1 cellular context compared by ENCODE assay signal in the genomic region with DNA sequence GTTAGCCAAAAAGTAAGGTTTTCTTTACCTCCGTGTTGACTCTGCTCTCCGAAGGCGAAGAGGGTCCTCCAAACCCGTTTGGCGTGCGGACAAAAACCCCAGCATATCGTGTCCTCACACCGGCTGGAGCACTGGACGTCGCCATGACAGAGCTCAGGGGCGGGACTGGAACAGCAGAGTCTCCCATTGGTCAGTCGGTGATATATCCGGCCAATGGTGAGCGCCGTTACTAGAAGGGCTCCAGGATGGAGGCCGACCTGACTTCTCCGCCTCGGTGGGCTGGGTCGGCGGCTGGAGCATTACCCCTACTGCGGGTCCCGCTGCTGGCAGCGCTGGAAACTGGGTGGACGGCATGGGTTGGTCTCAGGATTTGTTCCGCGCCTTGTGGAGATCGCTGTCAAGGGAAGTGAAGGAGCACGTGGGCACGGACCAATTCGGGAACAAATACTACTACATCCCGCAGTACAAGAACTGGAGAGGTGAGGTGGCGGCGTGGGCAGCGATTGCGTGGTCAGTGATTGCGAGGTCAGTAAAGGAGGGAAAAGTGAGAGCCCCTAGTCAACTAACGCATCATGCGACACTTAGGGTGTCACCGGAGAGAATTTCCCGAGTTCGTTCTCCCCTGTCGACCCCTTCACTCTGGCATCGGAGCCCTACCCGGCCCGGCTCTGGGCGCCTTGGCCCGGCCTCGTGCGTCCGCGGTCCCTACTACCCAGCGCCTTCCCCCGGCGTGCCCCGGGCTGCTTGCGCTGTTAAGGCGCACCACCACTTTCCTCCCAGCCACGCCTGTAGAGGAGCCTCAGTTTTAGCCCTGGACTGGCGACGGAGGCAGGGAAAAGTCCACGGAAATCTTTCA.
TF ChIP-seq lines count a peak whose summit lies in the region.

A gene with protein sequence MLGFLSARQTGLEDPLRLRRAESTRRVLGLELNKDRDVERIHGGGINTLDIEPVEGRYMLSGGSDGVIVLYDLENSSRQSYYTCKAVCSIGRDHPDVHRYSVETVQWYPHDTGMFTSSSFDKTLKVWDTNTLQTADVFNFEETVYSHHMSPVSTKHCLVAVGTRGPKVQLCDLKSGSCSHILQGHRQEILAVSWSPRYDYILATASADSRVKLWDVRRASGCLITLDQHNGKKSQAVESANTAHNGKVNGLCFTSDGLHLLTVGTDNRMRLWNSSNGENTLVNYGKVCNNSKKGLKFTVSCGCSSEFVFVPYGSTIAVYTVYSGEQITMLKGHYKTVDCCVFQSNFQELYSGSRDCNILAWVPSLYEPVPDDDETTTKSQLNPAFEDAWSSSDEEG (minus strand): TSS at position 167 of the 856 bp plus-strand sequence. CDS start 62 bp downstream, at position 105.
A gene with protein sequence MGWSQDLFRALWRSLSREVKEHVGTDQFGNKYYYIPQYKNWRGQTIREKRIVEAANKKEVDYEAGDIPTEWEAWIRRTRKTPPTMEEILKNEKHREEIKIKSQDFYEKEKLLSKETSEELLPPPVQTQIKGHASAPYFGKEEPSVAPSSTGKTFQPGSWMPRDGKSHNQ (plus strand): TSS at position 302 of the 856 bp plus-strand sequence. CDS start 51 bp downstream, at position 353.

TF ChIP-seq in K562, 482 proteins besides CTCF, POLR2A, EP300 and RAD21 (continued from another document and continues in another):
- TF ChIP-seq, protein P1, sequence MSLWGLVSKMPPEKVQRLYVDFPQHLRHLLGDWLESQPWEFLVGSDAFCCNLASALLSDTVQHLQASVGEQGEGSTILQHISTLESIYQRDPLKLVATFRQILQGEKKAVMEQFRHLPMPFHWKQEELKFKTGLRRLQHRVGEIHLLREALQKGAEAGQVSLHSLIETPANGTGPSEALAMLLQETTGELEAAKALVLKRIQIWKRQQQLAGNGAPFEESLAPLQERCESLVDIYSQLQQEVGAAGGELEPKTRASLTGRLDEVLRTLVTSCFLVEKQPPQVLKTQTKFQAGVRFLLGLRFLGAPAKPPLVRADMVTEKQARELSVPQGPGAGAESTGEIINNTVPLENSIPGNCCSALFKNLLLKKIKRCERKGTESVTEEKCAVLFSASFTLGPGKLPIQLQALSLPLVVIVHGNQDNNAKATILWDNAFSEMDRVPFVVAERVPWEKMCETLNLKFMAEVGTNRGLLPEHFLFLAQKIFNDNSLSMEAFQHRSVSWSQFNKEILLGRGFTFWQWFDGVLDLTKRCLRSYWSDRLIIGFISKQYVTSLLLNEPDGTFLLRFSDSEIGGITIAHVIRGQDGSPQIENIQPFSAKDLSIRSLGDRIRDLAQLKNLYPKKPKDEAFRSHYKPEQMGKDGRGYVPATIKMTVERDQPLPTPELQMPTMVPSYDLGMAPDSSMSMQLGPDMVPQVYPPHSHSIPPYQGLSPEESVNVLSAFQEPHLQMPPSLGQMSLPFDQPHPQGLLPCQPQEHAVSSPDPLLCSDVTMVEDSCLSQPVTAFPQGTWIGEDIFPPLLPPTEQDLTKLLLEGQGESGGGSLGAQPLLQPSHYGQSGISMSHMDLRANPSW (CRISPR knock-in tag; IDR thresholded peaks at IDR 0.05), result no peak
- TF ChIP-seq, protein P2, sequence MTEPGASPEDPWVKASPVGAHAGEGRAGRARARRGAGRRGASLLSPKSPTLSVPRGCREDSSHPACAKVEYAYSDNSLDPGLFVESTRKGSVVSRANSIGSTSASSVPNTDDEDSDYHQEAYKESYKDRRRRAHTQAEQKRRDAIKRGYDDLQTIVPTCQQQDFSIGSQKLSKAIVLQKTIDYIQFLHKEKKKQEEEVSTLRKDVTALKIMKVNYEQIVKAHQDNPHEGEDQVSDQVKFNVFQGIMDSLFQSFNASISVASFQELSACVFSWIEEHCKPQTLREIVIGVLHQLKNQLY (CRISPR knock-in tag; conservative IDR thresholded peaks at IDR 0.05), result no peak
- TF ChIP-seq EZH2 (IDR thresholded peaks at IDR 0.05; ENCODE audit: borderline replicate concordance, low read depth, low read length), result no peak
- TF ChIP-seq NFIC (IDR thresholded peaks at IDR 0.05), result 0 out of 2 replicates have a peak, but pooled peaks have one; percentile 27
- TF ChIP-seq KLF6 (CRISPR knock-in tag; IDR thresholded peaks at IDR 0.05; ENCODE audit: borderline replicate concordance), result no peak
- 0 out of 2 replicates have a peak, but pooled peaks have one; percentile 19 for TF ChIP-seq TEAD2 (tag; IDR thresholded peaks at IDR 0.05)
- no peak for TF ChIP-seq KAT2B (IDR thresholded peaks at IDR 0.05; ENCODE audit: low read depth, low read length)
- TF ChIP-seq TOE1 (IDR thresholded peaks at IDR 0.05; ENCODE audit: borderline replicate concordance), result no peak
- no peak for TF ChIP-seq TOE1 (CRISPR knock-in tag; IDR thresholded peaks at IDR 0.05; ENCODE audit: borderline replicate concordance, low read depth)
- TF ChIP-seq, protein P3, sequence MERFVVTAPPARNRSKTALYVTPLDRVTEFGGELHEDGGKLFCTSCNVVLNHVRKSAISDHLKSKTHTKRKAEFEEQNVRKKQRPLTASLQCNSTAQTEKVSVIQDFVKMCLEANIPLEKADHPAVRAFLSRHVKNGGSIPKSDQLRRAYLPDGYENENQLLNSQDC (CRISPR knock-in tag; IDR thresholded peaks at IDR 0.05), result no peak
- no peak for TF ChIP-seq IFI16 (CRISPR knock-in tag; IDR thresholded peaks at IDR 0.05)
- peak; percentile 30 for TF ChIP-seq HMGN3 (IDR thresholded peaks at IDR 0.05; ENCODE audit: borderline replicate concordance, extremely low read depth, insufficient read length, low read depth, low read length)
- TF ChIP-seq, protein P4, sequence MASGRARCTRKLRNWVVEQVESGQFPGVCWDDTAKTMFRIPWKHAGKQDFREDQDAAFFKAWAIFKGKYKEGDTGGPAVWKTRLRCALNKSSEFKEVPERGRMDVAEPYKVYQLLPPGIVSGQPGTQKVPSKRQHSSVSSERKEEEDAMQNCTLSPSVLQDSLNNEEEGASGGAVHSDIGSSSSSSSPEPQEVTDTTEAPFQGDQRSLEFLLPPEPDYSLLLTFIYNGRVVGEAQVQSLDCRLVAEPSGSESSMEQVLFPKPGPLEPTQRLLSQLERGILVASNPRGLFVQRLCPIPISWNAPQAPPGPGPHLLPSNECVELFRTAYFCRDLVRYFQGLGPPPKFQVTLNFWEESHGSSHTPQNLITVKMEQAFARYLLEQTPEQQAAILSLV (tag; IDR thresholded peaks at IDR 0.05), result no peak
- 0 out of 2 replicates have a peak, but pooled peaks have one; percentile 51 for TF ChIP-seq PTBP1 (IDR thresholded peaks at IDR 0.05; ENCODE audit: low read depth, low read length)
- TF ChIP-seq ZNF384 (IDR thresholded peaks at IDR 0.05; ENCODE audit: low read depth, low read length), result no peak
- TF ChIP-seq NR2C2 (CRISPR knock-in tag; IDR thresholded peaks at IDR 0.05), result no peak
- no peak for TF ChIP-seq NR2C2 (tag; IDR thresholded peaks at IDR 0.05)
- TF ChIP-seq, protein P5, sequence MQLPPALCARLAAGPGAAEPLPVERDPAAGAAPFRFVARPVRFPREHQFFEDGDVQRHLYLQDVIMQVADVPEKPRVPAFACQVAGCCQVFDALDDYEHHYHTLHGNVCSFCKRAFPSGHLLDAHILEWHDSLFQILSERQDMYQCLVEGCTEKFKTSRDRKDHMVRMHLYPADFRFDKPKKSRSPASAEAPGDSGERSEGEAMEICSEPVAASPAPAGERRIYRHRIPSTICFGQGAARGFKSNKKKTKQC (CRISPR knock-in tag; IDR thresholded peaks at IDR 0.05), result peak; percentile 65; the same call in 1 of the 2 replicates
- TF ChIP-seq, protein P6, sequence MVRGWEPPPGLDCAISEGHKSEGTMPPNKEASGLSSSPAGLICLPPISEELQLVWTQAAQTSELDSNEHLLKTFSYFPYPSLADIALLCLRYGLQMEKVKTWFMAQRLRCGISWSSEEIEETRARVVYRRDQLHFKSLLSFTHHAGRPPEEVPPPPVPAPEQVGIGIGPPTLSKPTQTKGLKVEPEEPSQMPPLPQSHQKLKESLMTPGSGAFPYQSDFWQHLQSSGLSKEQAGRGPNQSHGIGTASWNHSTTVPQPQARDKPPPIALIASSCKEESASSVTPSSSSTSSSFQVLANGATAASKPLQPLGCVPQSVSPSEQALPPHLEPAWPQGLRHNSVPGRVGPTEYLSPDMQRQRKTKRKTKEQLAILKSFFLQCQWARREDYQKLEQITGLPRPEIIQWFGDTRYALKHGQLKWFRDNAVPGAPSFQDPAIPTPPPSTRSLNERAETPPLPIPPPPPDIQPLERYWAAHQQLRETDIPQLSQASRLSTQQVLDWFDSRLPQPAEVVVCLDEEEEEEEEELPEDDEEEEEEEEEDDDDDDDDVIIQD (CRISPR knock-in tag; IDR thresholded peaks at IDR 0.05), result no peak
- no peak for TF ChIP-seq ZNF347 (CRISPR knock-in tag; IDR thresholded peaks at IDR 0.05; ENCODE audit: low read depth)
- TF ChIP-seq DPF2 (IDR thresholded peaks at IDR 0.05), result 0 out of 2 replicates have a peak, but pooled peaks have one; percentile 18
- no peak for TF ChIP-seq KLF10 (CRISPR knock-in tag; IDR thresholded peaks at IDR 0.05)
- TF ChIP-seq L3MBTL2 (IDR thresholded peaks at IDR 0.05), result peak; percentile 92
- peak; percentile 57; the same call in 1 of the 2 replicates for TF ChIP-seq SP1 (CRISPR knock-in tag; IDR thresholded peaks at IDR 0.05)
- TF ChIP-seq PHB (CRISPR knock-in tag; IDR thresholded peaks at IDR 0.05), result no peak
- no peak for TF ChIP-seq ZNF780A (CRISPR knock-in tag; IDR thresholded peaks at IDR 0.05)
- no peak for TF ChIP-seq KDM4B (IDR thresholded peaks at IDR 0.05; ENCODE audit: borderline replicate concordance in 2 of 2, low read depth in 1 of 2)
- TF ChIP-seq, protein P7, sequence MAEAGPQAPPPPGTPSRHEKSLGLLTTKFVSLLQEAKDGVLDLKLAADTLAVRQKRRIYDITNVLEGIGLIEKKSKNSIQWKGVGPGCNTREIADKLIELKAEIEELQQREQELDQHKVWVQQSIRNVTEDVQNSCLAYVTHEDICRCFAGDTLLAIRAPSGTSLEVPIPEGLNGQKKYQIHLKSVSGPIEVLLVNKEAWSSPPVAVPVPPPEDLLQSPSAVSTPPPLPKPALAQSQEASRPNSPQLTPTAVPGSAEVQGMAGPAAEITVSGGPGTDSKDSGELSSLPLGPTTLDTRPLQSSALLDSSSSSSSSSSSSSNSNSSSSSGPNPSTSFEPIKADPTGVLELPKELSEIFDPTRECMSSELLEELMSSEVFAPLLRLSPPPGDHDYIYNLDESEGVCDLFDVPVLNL (CRISPR knock-in tag; IDR thresholded peaks at IDR 0.05; ENCODE audit: low read depth), result no peak
- TF ChIP-seq MTA2 (IDR thresholded peaks at IDR 0.05; ENCODE audit: low read depth), result no peak
- peak; percentile 11 to 22; a peak in 2 of 4 replicates for TF ChIP-seq NRF1 (conservative IDR thresholded peaks at IDR 0.05 in 1 of 2, IDR thresholded peaks at IDR 0.05 in 1 of 2)
- TF ChIP-seq, protein P8, sequence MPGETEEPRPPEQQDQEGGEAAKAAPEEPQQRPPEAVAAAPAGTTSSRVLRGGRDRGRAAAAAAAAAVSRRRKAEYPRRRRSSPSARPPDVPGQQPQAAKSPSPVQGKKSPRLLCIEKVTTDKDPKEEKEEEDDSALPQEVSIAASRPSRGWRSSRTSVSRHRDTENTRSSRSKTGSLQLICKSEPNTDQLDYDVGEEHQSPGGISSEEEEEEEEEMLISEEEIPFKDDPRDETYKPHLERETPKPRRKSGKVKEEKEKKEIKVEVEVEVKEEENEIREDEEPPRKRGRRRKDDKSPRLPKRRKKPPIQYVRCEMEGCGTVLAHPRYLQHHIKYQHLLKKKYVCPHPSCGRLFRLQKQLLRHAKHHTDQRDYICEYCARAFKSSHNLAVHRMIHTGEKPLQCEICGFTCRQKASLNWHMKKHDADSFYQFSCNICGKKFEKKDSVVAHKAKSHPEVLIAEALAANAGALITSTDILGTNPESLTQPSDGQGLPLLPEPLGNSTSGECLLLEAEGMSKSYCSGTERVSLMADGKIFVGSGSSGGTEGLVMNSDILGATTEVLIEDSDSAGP (CRISPR knock-in tag; IDR thresholded peaks at IDR 0.05), result no peak
- TF ChIP-seq SUPT5H (IDR thresholded peaks at IDR 0.05), result peak; percentile 81
- TF ChIP-seq ZNF507 (tag; conservative IDR thresholded peaks at IDR 0.05), result no peak
- TF ChIP-seq RFX5 (IDR thresholded peaks at IDR 0.05; ENCODE audit: low read depth, low read length), result no peak
- TF ChIP-seq FOXM1 (IDR thresholded peaks at IDR 0.05; ENCODE audit: low read depth), result no peak
- TF ChIP-seq FOXM1 (CRISPR knock-in tag; IDR thresholded peaks at IDR 0.05; ENCODE audit: low read depth), result no peak
- no peak for TF ChIP-seq BRD9 (IDR thresholded peaks at IDR 0.05; ENCODE audit: low read depth, partially characterized antibody)
- no peak for TF ChIP-seq TRIM24 (IDR thresholded peaks at IDR 0.05)
- TF ChIP-seq ZBTB7A (IDR thresholded peaks at IDR 0.05; ENCODE audit: borderline replicate concordance, control insufficient read depth, low read depth, low read length), result no peak; the same call in 1 of the 2 replicates
- no peak for TF ChIP-seq DACH1 (IDR thresholded peaks at IDR 0.05; ENCODE audit: partially characterized antibody)
- no peak for TF ChIP-seq PHB2 (IDR thresholded peaks at IDR 0.05; ENCODE audit: low read depth)
- TF ChIP-seq ETV5 (CRISPR knock-in tag; IDR thresholded peaks at IDR 0.05; ENCODE audit: low read depth), result no peak
- TF ChIP-seq LCOR (CRISPR knock-in tag; IDR thresholded peaks at IDR 0.05), result no peak
- no peak for TF ChIP-seq ILK (tag; IDR thresholded peaks at IDR 0.05; ENCODE audit: borderline replicate concordance, low read depth)
- no peak for TF ChIP-seq CHD1 (IDR thresholded peaks at IDR 0.05; ENCODE audit: low read length)
- TF ChIP-seq, protein P9, sequence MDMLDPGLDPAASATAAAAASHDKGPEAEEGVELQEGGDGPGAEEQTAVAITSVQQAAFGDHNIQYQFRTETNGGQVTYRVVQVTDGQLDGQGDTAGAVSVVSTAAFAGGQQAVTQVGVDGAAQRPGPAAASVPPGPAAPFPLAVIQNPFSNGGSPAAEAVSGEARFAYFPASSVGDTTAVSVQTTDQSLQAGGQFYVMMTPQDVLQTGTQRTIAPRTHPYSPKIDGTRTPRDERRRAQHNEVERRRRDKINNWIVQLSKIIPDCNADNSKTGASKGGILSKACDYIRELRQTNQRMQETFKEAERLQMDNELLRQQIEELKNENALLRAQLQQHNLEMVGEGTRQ (CRISPR knock-in tag; IDR thresholded peaks at IDR 0.05), result no peak
- 0 out of 2 replicates have a peak, but pooled peaks have one; percentile 34 for TF ChIP-seq RB1 (IDR thresholded peaks at IDR 0.05; ENCODE audit: low read depth)
- TF ChIP-seq TCF7 (IDR thresholded peaks at IDR 0.05; ENCODE audit: borderline replicate concordance), result no peak
- peak; percentile 77 for TF ChIP-seq MYC (IDR thresholded peaks at IDR 0.05; ENCODE audit: low read depth, low read length)
- peak; percentile 90 for TF ChIP-seq MYC (CRISPR knock-in tag; IDR thresholded peaks at IDR 0.05; ENCODE audit: borderline replicate concordance, low read depth)
- TF ChIP-seq EHMT2 (IDR thresholded peaks at IDR 0.05), result no peak
